ENCODE assay signal across 12 cellular contexts in genomic region chr18:63832470-63832869, GRCh38. TPM values are rescaled to one million over a fixed set of nuclear protein-coding genes. Genes with fewer than 3 reads are reported as not detected.
DNase-seq lines count a peak whose midpoint lies in the region; ATAC-seq and TF ChIP-seq lines count a peak whose summit lies in the region.
"Had no signal": no experiment of that assay in that cellular context is flagged by ENCODE, and none has a peak within 500 bp of the region (broad histone marks: within the 10 kb centered on the region; RNA-seq: fewer than 3 reads in every experiment).

No MANE protein-coding gene starts in this region.

- H3K9me3 ChIP-seq in PC-3 (ENCODE audit: low read length) (no peaks in the 10 kb centered on the region), tibial artery (no peaks in the 10 kb centered on the region)
- H3K9me3 ChIP-seq: BLaER1, SJSA1 had no signal

- no peaks in the 10 kb centered on the region for H3K9me2 ChIP-seq in PC-3 (replicated peaks; ENCODE audit: low read length)

- H3K36me3 ChIP-seq in PC-3 (ENCODE audit: low read depth, low read length) (no peaks in the 10 kb centered on the region), tibial artery (no peaks in the 10 kb centered on the region)
- H3K36me3 ChIP-seq: BLaER1, SJSA1 had no signal

- BruUV-seq in PC-3 (replicated peaks; lab: Mats Ljungman, UMichigan), result no TSS peak

- H3K9ac ChIP-seq in PC-3 (ENCODE audit: low read length), result peak overlapping the region; percentile 93
- H3K9ac ChIP-seq: BLaER1 had no signal

- TF ChIP-seq CTCF in AG04449 (IDR thresholded peaks at IDR 0.05; ENCODE audit: insufficient read depth, low read length, missing control alignments) (no peak), PC-3 (conservative IDR thresholded peaks at IDR 0.05; ENCODE audit: low read depth, low read length) (no peak), tibial artery (IDR thresholded peaks at IDR 0.05) (no peak)

- H3K27ac ChIP-seq in PC-3 (ENCODE audit: low read length) (peak overlapping the region; percentile 100), tibial artery (no peak overlapping the region)
- H3K27ac ChIP-seq: BLaER1 had no signal

- DNase-seq in AG04449 (ENCODE audit: low read depth, low spot score) (peak; percentile 77), PC-3 (peak; percentile 96), DMS153 treated with DMSO at 0.1 percent for 48 hours (lab: John Stamatoyannopoulos, UW; ENCODE audit: unreplicated experiment) (no peak), DMS153 (lab: John Stamatoyannopoulos, UW) (no peak), tibial artery (no peak), NCI-H524 (lab: John Stamatoyannopoulos, UW) (no peak)
- DNase-seq: NCI-H1105 had no signal

- no peaks in the 10 kb centered on the region for H4K20me1 ChIP-seq in PC-3 (ENCODE audit: low read length)
- H4K20me1 ChIP-seq: BLaER1 had no signal

- CTCF ChIA-PET in AG04449 (lab: Yijun Ruan, JAX) (interaction anchor here (0.8 to 2.2 kb wide), 4 partner anchors 9 to 255 kb away, joined by 3 to 9 read pairs (median 4); no protein-coding TSS in a partner anchor), PC-3 (lab: Charles Lee) (no interaction called here)

- POLR2A ChIA-PET in AG04449 (lab: Yijun Ruan, JAX), result no interaction called here
- POLR2A ChIA-PET in PC-3 (lab: Charles Lee; ENCODE audit: unreplicated experiment), result no interaction called here

- intact Hi-C loops in PC-3 (cut with micrococcal nuclease) (loop anchor here (1.0 to 2.0 kb wide), 2 partner anchors 44 to 152 kb away; no protein-coding TSS in a partner anchor), tibial artery (cut with DNase I; ENCODE audit: low total_unique reads) (no loop called here)

- peaks cover 41% of the 10 kb centered on the region for H3F3A ChIP-seq in PC-3 (ENCODE audit: low read length, unreplicated experiment)

- H3K79me2 ChIP-seq in PC-3 (ENCODE audit: low read length), result no peaks in the 10 kb centered on the region

- peaks cover 74% of the 10 kb centered on the region for H3K4me1 ChIP-seq in PC-3 (ENCODE audit: insufficient read depth, low read length)
- no peaks in the 10 kb centered on the region for H3K4me1 ChIP-seq in tibial artery

- ATAC-seq in GM18909 (IDR thresholded peaks at IDR 0.05; ENCODE audit: poor library complexity, unreplicated experiment) (peak; percentile 62), HG02884 (IDR thresholded peaks at IDR 0.05; ENCODE audit: unreplicated experiment) (peak; percentile 71), PC-3 (peak; percentile 69)

- H2AFZ ChIP-seq in PC-3 (ENCODE audit: low read length), result no peak overlapping the region

- H3K4me3 ChIP-seq in AG04449 (ENCODE audit: low read depth, low read length) (no peak overlapping the region), PC-3 (ENCODE audit: low read length) (no peak overlapping the region), tibial artery (no peak overlapping the region)
- H3K4me3 ChIP-seq: BLaER1, SJSA1 had no signal

- H3K27me3 ChIP-seq in PC-3 (ENCODE audit: low read length), result no peaks in the 10 kb centered on the region
- H3K27me3 ChIP-seq in tibial artery, result no peaks in the 10 kb centered on the region
- H3K27me3 ChIP-seq: BLaER1, SJSA1 had no signal

- H3K4me2 ChIP-seq in PC-3 (ENCODE audit: low read length), result peak overlapping the region; percentile 71
- H3K4me2 ChIP-seq: BLaER1 had no signal

RNA-seq across cellular contexts. Expression of gene SERPINB2, which starts 55.0 kb away (rescaled TPM):
- total RNA-seq in PC-3 (2014; rRNA removed), result 5.8 and 9.9 TPM in 2 replicates

RNA-seq across cellular contexts. Expression of gene SERPINB7, which starts 57.3 kb away (rescaled TPM):
- total RNA-seq in PC-3 (2014; rRNA removed), result 71.9 and 74.5 TPM in 2 replicates
- total RNA-seq: liver had no signal

Comparison
In these comparisons a context has a peak if more than half of its experiments do, and no peak if none do; other contexts are left out.
1. DNase-seq: peak in AG04449 (single experiment) and PC-3 (single experiment); none in DMS153 treated with DMSO at 0.1 percent for 48 hours (single experiment), DMS153 (single experiment), tibial artery (0 of 2) and NCI-H524 (0 of 2).
2. Peak in every context shown above with its lines, with median percentiles within 50 percentile points of each other: ATAC-seq.